1 cellular context compared by ENCODE assay signal in genomic region chr1:167249702-167250101, GRCh38.
TF ChIP-seq lines count a peak whose summit lies in the region.

No MANE protein-coding gene starts in this region.

TF ChIP-seq in HEK293, 187 proteins besides CTCF, POLR2A, EP300 and RAD21 (continued from another document):
- no peak for TF ChIP-seq ZNF518A (tag by site-specific recombination; conservative IDR thresholded peaks at IDR 0.05; ENCODE audit: low read depth)
- peak; percentile 29; the same call in 1 of the 2 replicates for TF ChIP-seq ZNF140 (tag by site-specific recombination; IDR thresholded peaks at IDR 0.05)
- no peak for TF ChIP-seq ZNF132 (tag by site-specific recombination; IDR thresholded peaks at IDR 0.05; ENCODE audit: borderline replicate concordance)
- TF ChIP-seq KLF10 (tag by site-specific recombination; IDR thresholded peaks at IDR 0.05): no peak
